23 cellular contexts compared by ENCODE assay signal in the genomic region with DNA sequence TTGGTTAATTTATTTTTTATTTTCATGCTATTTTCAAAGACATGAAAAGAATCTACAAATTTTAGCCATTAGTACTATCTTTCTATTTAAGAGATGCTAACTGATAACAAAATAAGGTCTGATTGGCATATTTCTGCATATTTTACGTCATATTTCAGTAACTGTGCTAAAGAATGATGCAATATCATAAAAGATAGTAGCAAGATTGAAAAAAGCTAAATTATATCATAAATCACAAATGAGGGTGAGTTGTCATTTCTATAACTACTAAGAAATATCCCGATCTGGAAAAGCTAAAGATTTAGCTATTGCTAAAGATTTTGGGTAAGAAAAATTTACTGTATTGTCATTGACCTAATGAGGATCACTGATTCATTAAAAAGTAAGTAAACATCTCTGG.
DNase-seq lines count a peak whose midpoint lies in the region; ATAC-seq, FAIRE-seq and TF ChIP-seq lines count a peak whose summit lies in the region.
"Had no signal": no experiment of that assay in that cellular context is flagged by ENCODE, and none has a peak within 500 bp of the region (broad histone marks: within the 10 kb centered on the region; RNA-seq: fewer than 3 reads in every experiment).

No MANE protein-coding gene starts in this region.

- H2AFZ ChIP-seq in HepG2 (ENCODE audit: low read length) (no peak overlapping the region), K562 (ENCODE audit: low read depth, low read length) (no peak overlapping the region)

- WGBS in HepG2 (ENCODE audit: low lambda C conversion rate) = 1% methylated on average over 2 of the region's 2 CpGs
- 64% methylated on average over 2 of the region's 2 CpGs for WGBS in right lobe of liver (ENCODE audit: insufficient coverage, low coverage, low lambda C conversion rate, missing lambda C conversion rate)
- 86% methylated on average over 2 of the region's 2 CpGs for WGBS in K562 (ENCODE audit: insufficient coverage, low coverage, missing lambda C conversion rate)

- intact Hi-C loops in HepG2 (cut with micrococcal nuclease; ENCODE audit: unreplicated experiment) (no loop called here), right lobe of liver (cut with DNase I) (no loop called here), K562 (cut with micrococcal nuclease) (no loop called here)

- no peaks in the 10 kb centered on the region for H3K4me1 ChIP-seq in HepG2 (ENCODE audit: insufficient read depth, low read length)
- H3K4me1 ChIP-seq in right lobe of liver = no peaks in the 10 kb centered on the region
- H3K4me1 ChIP-seq in K562 (replicated peaks in 1 of 2; ENCODE audit: control insufficient read depth in 2 of 2, insufficient read depth in 2 of 2, low read length in 2 of 2) = peaks cover 8 to 33% of the 10 kb centered on the region in 2 experiments; a peak in 4 of 5 replicates

- CTCF ChIA-PET in HepG2 (lab: Yijun Ruan, JAX; ENCODE audit: low intra/inter-chr PET ratio, low total read pairs) (no interaction called here), K562 (lab: Yijun Ruan, JAX; ENCODE audit: low intra/inter-chr PET ratio) (interaction anchor here (0.6 kb wide), 1 partner anchor 205 kb away, joined by 5 read pairs; no protein-coding TSS in a partner anchor)

- TF ChIP-seq EP300 in HepG2 (IDR thresholded peaks at IDR 0.05; ENCODE audit: low read depth in 2 of 2, low read length in 2 of 2) (no peak), HepG2 (CRISPR knock-in tag; IDR thresholded peaks at IDR 0.05; ENCODE audit: borderline replicate concordance) (no peak), K562 (IDR thresholded peaks at IDR 0.05; ENCODE audit: low read length) (no peak)

- H3K9ac ChIP-seq in HepG2 (ENCODE audit: insufficient read depth, low read depth, low read length) (no peak overlapping the region), K562 (ENCODE audit: insufficient read depth in 1 of 2, low read depth in 2 of 2, low read length in 2 of 2) (no peak overlapping the region)
- H3K9ac ChIP-seq: BLaER1 treated with 17β-estradiol and CSF1 and Interleukin-3, amounts not matched to agents 10 nM and 100 nM had no signal

- H3K27ac ChIP-seq in HepG2 (ENCODE audit: extremely low read length, insufficient read depth, low read length) = no peak overlapping the region
- H3K27ac ChIP-seq in right lobe of liver = no peak overlapping the region
- no peak overlapping the region for H3K27ac ChIP-seq in K562 (ENCODE audit: extremely low read depth, low read depth, low read length)
- H3K27ac ChIP-seq: 22Rv1; BLaER1 treated with 17β-estradiol and CSF1 and Interleukin-3, amounts not matched to agents 10 nM and 100 nM had no signal

- H4K20me1 ChIP-seq in HepG2 (ENCODE audit: insufficient read depth, low read length) = no peaks in the 10 kb centered on the region
- no peaks in the 10 kb centered on the region for H4K20me1 ChIP-seq in K562 (replicated peaks; ENCODE audit: control insufficient read depth, insufficient read depth, low read length)
- H4K20me1 ChIP-seq: BLaER1 treated with 17β-estradiol and CSF1 and Interleukin-3, amounts not matched to agents 10 nM and 100 nM had no signal

- no peak for TF ChIP-seq CTCF in HepG2 (CRISPR knock-in tag; IDR thresholded peaks at IDR 0.05)
- TF ChIP-seq CTCF in right lobe of liver (IDR thresholded peaks at IDR 0.05) = no peak
- no peak for TF ChIP-seq CTCF in K562 (IDR thresholded peaks at IDR 0.05 in 2 of 3, conservative IDR thresholded peaks at IDR 0.05 in 1 of 3; ENCODE audit: insufficient read depth in 2 of 3, low read depth in 1 of 3, low read length in 3 of 3)

- TF ChIP-seq RAD21 in HepG2 (CRISPR knock-in tag; IDR thresholded peaks at IDR 0.05) = no peak
- TF ChIP-seq RAD21 in K562 (CRISPR knock-in tag; conservative IDR thresholded peaks at IDR 0.05 in 1 of 2, IDR thresholded peaks at IDR 0.05 in 1 of 2) = no peak

- H3K27me3 ChIP-seq in HepG2 (ENCODE audit: control insufficient read depth in 1 of 2, insufficient read depth in 2 of 2, low read length in 2 of 2) = no peaks in the 10 kb centered on the region
- no peaks in the 10 kb centered on the region for H3K27me3 ChIP-seq in right lobe of liver
- H3K27me3 ChIP-seq in K562 (ENCODE audit: control insufficient read depth in 2 of 2, insufficient read depth in 2 of 2, low read length in 2 of 2) = no peaks in the 10 kb centered on the region
- H3K27me3 ChIP-seq: BLaER1 treated with 17β-estradiol and CSF1 and Interleukin-3, amounts not matched to agents 10 nM and 100 nM had no signal

- ATAC-seq in HepG2 (no peak), right lobe of liver (no peak), K562 (no peak), GM19395 (IDR thresholded peaks at IDR 0.05; ENCODE audit: unreplicated experiment) (no peak)
- ATAC-seq: A549, GM12878 had no signal

- H3K36me3 ChIP-seq in HepG2 (replicated peaks in 1 of 2; ENCODE audit: control insufficient read depth in 1 of 2, insufficient read depth in 2 of 2, low read length in 2 of 2) (no peaks in the 10 kb centered on the region), right lobe of liver (no peaks in the 10 kb centered on the region), K562 (ENCODE audit: control insufficient read depth, insufficient read depth, low read length) (no peaks in the 10 kb centered on the region)
- H3K36me3 ChIP-seq: BLaER1 treated with 17β-estradiol and CSF1 and Interleukin-3, amounts not matched to agents 10 nM and 100 nM had no signal

- in situ Hi-C loops in HepG2 (cut with HindIII; ENCODE audit: extremely low pct_ligation_motif_present, low pct_unique_long_range_greater_than_20kb) = no loop called here
- in situ Hi-C loops in K562 (cut with MboI) = no loop called here

- FAIRE-seq in HepG2 (lab: Jason Lieb, UNC) (no peak), K562 (lab: Jason Lieb, UNC) (no peak)
- FAIRE-seq: A549, GM12878, GM12892, GM18507 had no signal

- H3K4me3 ChIP-seq in HepG2 (replicated peaks in 1 of 3; ENCODE audit: insufficient read depth in 1 of 3, low read depth in 2 of 3, low read length in 3 of 3) = no peak overlapping the region
- H3K4me3 ChIP-seq in right lobe of liver = no peak overlapping the region
- no peak overlapping the region for H3K4me3 ChIP-seq in K562
- H3K4me3 ChIP-seq: A549; BLaER1 treated with 17β-estradiol and CSF1 and Interleukin-3, amounts not matched to agents 10 nM and 100 nM; GM12878 had no signal

- H3K4me2 ChIP-seq in HepG2 (ENCODE audit: low read depth, low read length) (no peak overlapping the region), K562 (ENCODE audit: insufficient read depth, low read length) (no peak overlapping the region)
- H3K4me2 ChIP-seq: A549 had no signal

- POLR2A ChIA-PET in HepG2 (lab: Yijun Ruan, JAX) (no interaction called here), K562 (lab: Yijun Ruan, JAX) (no interaction called here)

- TF ChIP-seq POLR2A in HepG2 (IDR thresholded peaks at IDR 0.05; ENCODE audit: insufficient read depth in 1 of 2, low read depth in 2 of 2, low read length in 2 of 2) (no peak), right lobe of liver (IDR thresholded peaks at IDR 0.05) (no peak), K562 (conservative IDR thresholded peaks at IDR 0.05) (no peak)

- DNase-seq in HepG2 (ENCODE audit: low spot score) = no peak
- DNase-seq in right lobe of liver = no peak
- no peak for DNase-seq in K562 (ENCODE audit: extremely low read depth in 1 of 4, low spot score in 3 of 4)
- DNase-seq in hypothalamus (lab: John Stamatoyannopoulos, UW) = no peak
- DNase-seq: AML-193; CD4-positive, alpha-beta memory T cell; CD4-positive, CD25-positive, alpha-beta regulatory T cell; CD8-positive, alpha-beta memory T cell; COR-L47; DMS 273 treated with DMSO at 0.1 percent for 48 hours; DMS153; DMS53; DMS79; DND-41; EL; GDM1 had no signal

- BruUV-seq in HepG2 (replicated peaks; lab: Mats Ljungman, UMichigan) (no TSS peak), K562 (replicated peaks; lab: Mats Ljungman, UMichigan) (no TSS peak)

- H3K9me1 ChIP-seq in K562 (ENCODE audit: control insufficient read depth, insufficient read depth, low read length) = no peaks in the 10 kb centered on the region

- H3K79me2 ChIP-seq in HepG2 (ENCODE audit: insufficient read depth, low read length) (no peaks in the 10 kb centered on the region), K562 (ENCODE audit: control insufficient read depth, insufficient read depth, low read length) (no peaks in the 10 kb centered on the region)

- H3K9me3 ChIP-seq in HepG2 (ENCODE audit: low read length) (no peaks in the 10 kb centered on the region), right lobe of liver (no peaks in the 10 kb centered on the region), K562 (replicated peaks; ENCODE audit: control insufficient read depth, insufficient read depth, low read depth, low read length) (no peaks in the 10 kb centered on the region; the same call in 1 of the 2 replicates)
- H3K9me3 ChIP-seq: A549 had no signal

TF ChIP-seq in HepG2, 621 proteins besides CTCF, POLR2A, EP300 and RAD21:
- no peak for TF ChIP-seq ETV6 (CRISPR knock-in tag; conservative IDR thresholded peaks at IDR 0.05)
- 0 out of 2 replicates have a peak, but pooled peaks have one; percentile 13 for TF ChIP-seq CEBPB (IDR thresholded peaks at IDR 0.05; ENCODE audit: borderline replicate concordance, low read depth, low read length)
- peak; percentile 72; the same call in 1 of the 2 replicates for TF ChIP-seq ATF7 (IDR thresholded peaks at IDR 0.05)
- TF ChIP-seq ATF7 (CRISPR knock-in tag; IDR thresholded peaks at IDR 0.05) = no peak

TF ChIP-seq in K562, 482 proteins besides CTCF, POLR2A, EP300 and RAD21 (continues in another document):
- no peak for TF ChIP-seq ARHGAP35 (IDR thresholded peaks at IDR 0.05; ENCODE audit: partially characterized antibody)
- TF ChIP-seq ZNF121 (CRISPR knock-in tag; conservative IDR thresholded peaks at IDR 0.05) = no peak
- peak; percentile 60 for TF ChIP-seq CEBPB (tag; IDR thresholded peaks at IDR 0.05)
- TF ChIP-seq, protein P1, sequence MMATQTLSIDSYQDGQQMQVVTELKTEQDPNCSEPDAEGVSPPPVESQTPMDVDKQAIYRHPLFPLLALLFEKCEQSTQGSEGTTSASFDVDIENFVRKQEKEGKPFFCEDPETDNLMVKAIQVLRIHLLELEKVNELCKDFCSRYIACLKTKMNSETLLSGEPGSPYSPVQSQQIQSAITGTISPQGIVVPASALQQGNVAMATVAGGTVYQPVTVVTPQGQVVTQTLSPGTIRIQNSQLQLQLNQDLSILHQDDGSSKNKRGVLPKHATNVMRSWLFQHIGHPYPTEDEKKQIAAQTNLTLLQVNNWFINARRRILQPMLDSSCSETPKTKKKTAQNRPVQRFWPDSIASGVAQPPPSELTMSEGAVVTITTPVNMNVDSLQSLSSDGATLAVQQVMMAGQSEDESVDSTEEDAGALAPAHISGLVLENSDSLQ (IDR thresholded peaks at IDR 0.05) = 0 out of 2 replicates have a peak, but pooled peaks have one; percentile 15
- TF ChIP-seq TRIM24 (IDR thresholded peaks at IDR 0.05) = peak; percentile 82 to 86
- TF ChIP-seq CEBPG (CRISPR knock-in tag; IDR thresholded peaks at IDR 0.05) = no peak
- peak; percentile 48 to 87 for TF ChIP-seq CEBPG (tag; conservative IDR thresholded peaks at IDR 0.05 in 1 of 2, IDR thresholded peaks at IDR 0.05 in 1 of 2)
- peak; percentile 52 for TF ChIP-seq MEIS2 (IDR thresholded peaks at IDR 0.05; ENCODE audit: partially characterized antibody)
- TF ChIP-seq ZNF140 (CRISPR knock-in tag; IDR thresholded peaks at IDR 0.05) = no peak
- peak; percentile 57; the same call in 1 of the 2 replicates for TF ChIP-seq ZSCAN32 (CRISPR knock-in tag; IDR thresholded peaks at IDR 0.05)

Comparison
In these comparisons a context has a peak if more than half of its experiments do, and no peak if none do; other contexts are left out.
1. Of the 241 proteins assayed by ChIP-seq in both HepG2 and K562: peak only in HepG2: none; only in K562: ATF4, CEBPG, MEIS2 and TRIM24; in both: CEBPB; in neither: 234; mixed calls (peak in some experiments, not most) for 2.